Comparison of ENCODE assay signal across 1 cellular context in the genomic region with DNA sequence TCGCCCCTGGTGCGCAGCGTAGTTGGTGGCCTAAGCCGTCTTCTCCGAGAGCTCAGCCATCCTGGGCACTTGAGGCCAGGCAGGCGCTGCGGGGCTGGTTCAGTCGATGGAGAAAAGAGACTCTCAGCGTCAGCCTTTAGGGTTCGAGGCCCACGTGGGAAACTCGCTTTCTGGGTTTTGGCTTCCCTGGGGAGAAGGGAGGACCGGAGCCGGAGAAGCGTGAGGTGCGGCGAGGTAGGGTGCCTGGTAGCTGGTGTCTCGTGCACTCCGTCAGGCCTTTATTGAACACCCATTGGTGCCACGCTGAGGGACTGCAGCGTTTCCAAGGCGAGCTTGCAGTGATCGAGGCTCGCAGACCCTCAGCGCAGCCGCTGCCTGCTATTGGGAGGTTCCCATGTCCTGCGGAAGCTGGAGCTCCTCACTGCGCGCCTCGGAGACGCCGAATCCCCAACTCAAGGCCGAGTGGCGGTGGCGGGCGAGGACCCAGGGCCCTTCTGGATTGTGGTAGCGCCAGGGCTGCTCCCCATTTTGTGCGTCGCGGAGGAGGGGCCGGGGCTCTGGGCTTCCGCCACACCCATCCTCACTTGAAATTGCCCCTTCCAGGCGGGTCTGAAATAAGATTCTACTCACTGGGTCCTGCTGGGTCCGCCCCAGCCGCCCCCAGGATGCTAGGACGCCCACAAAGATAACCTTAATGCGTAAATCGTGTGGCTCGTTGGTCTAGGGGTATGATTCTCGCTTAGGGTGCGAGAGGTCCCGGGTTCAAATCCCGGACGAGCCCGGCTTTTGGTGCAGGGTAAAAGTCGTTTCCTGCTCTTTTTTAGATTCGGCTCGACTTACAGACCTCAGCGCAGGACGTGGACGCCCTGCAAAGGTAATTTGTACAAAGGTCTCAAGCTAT.
TF ChIP-seq lines count a peak whose summit lies in the region.

No MANE protein-coding gene starts in this region.

TF ChIP-seq in K562, 482 proteins besides CTCF, POLR2A, EP300 and RAD21 (continued from another document and continues in another):
- TF ChIP-seq UBTF (IDR thresholded peaks at IDR 0.05; ENCODE audit: borderline replicate concordance in 1 of 2, low read depth in 2 of 2, low read length in 2 of 2) (peak in 1 of 2 experiments; percentile 80; a peak in 2 of 4 replicates), ZNF318 (IDR thresholded peaks at IDR 0.05; ENCODE audit: borderline replicate concordance in 1 of 2, low read depth in 1 of 2) (no peak), CSDE1 (IDR thresholded peaks at IDR 0.05) (no peak), ZNF274 (IDR thresholded peaks at IDR 0.05; ENCODE audit: borderline replicate concordance, low read depth, low read length) (no peak), ZNF766 (CRISPR knock-in tag; conservative IDR thresholded peaks at IDR 0.05) (no peak), ZNF785 (CRISPR knock-in tag; IDR thresholded peaks at IDR 0.05) (no peak), HNRNPL (IDR thresholded peaks at IDR 0.05; ENCODE audit: low read depth, low read length) (no peak), TCF3 (CRISPR knock-in tag; IDR thresholded peaks at IDR 0.05) (no peak), ESRRB (CRISPR knock-in tag; IDR thresholded peaks at IDR 0.05; ENCODE audit: borderline replicate concordance) (no peak), ZNF518B (CRISPR knock-in tag; IDR thresholded peaks at IDR 0.05) (no peak), SP1 (CRISPR knock-in tag; IDR thresholded peaks at IDR 0.05) (peak; percentile 48; the same call in 1 of the 2 replicates), MYBL2 (IDR thresholded peaks at IDR 0.05; ENCODE audit: low read depth) (no peak), MYBL2 (CRISPR knock-in tag; IDR thresholded peaks at IDR 0.05; ENCODE audit: borderline replicate concordance) (no peak), E4F1 (CRISPR knock-in tag; IDR thresholded peaks at IDR 0.05; ENCODE audit: borderline replicate concordance) (no peak), NBN (IDR thresholded peaks at IDR 0.05; ENCODE audit: low read depth) (no peak), TAF7 (tag; IDR thresholded peaks at IDR 0.05) (no peak), TFAM (CRISPR knock-in tag; conservative IDR thresholded peaks at IDR 0.05) (no peak), NCOA1 (IDR thresholded peaks at IDR 0.05; ENCODE audit: low read depth) (no peak), PHF21A (IDR thresholded peaks at IDR 0.05; ENCODE audit: borderline replicate concordance, low read depth) (peak; percentile 50; the same call in 1 of the 2 replicates), PML (IDR thresholded peaks at IDR 0.05; ENCODE audit: low read length) (no peak), ZNF133 (CRISPR knock-in tag; IDR thresholded peaks at IDR 0.05) (no peak), ZNF184 (CRISPR knock-in tag; IDR thresholded peaks at IDR 0.05) (no peak), IRF2 (CRISPR knock-in tag; IDR thresholded peaks at IDR 0.05) (no peak), CCNT2 (IDR thresholded peaks at IDR 0.05; ENCODE audit: borderline replicate concordance, extremely low read depth, insufficient read length, low read depth, low read length) (no peak), NFIX (CRISPR knock-in tag; IDR thresholded peaks at IDR 0.05; ENCODE audit: low read depth) (no peak), ZNF507 (tag; conservative IDR thresholded peaks at IDR 0.05) (no peak), SNRNP70 (optimal IDR thresholded peaks at IDR 0.05; ENCODE audit: low read depth, low read length) (no peak), FOXP1 (CRISPR knock-in tag; IDR thresholded peaks at IDR 0.05) (peak; percentile 89), MCM3 (IDR thresholded peaks at IDR 0.05) (no peak), NR0B1 (IDR thresholded peaks at IDR 0.05; ENCODE audit: partially characterized antibody) (no peak)
- TF ChIP-seq, protein P1, sequence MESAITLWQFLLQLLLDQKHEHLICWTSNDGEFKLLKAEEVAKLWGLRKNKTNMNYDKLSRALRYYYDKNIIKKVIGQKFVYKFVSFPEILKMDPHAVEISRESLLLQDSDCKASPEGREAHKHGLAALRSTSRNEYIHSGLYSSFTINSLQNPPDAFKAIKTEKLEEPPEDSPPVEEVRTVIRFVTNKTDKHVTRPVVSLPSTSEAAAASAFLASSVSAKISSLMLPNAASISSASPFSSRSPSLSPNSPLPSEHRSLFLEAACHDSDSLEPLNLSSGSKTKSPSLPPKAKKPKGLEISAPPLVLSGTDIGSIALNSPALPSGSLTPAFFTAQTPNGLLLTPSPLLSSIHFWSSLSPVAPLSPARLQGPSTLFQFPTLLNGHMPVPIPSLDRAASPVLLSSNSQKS (CRISPR knock-in tag; IDR thresholded peaks at IDR 0.05) = no peak
- TF ChIP-seq, protein P2, sequence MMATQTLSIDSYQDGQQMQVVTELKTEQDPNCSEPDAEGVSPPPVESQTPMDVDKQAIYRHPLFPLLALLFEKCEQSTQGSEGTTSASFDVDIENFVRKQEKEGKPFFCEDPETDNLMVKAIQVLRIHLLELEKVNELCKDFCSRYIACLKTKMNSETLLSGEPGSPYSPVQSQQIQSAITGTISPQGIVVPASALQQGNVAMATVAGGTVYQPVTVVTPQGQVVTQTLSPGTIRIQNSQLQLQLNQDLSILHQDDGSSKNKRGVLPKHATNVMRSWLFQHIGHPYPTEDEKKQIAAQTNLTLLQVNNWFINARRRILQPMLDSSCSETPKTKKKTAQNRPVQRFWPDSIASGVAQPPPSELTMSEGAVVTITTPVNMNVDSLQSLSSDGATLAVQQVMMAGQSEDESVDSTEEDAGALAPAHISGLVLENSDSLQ (IDR thresholded peaks at IDR 0.05) = no peak
